ENCODE assay signal across 25 cellular contexts in genomic region chr2:100765481-100765880, GRCh38. TPM values are rescaled to one million over a fixed set of nuclear protein-coding genes. Genes with fewer than 3 reads are reported as not detected.
A peak's percentile ranks its signal among the peaks of the same experiment; 100 is the strongest.
DNase-seq lines count a peak whose midpoint lies in the region; ATAC-seq, FAIRE-seq and TF ChIP-seq lines count a peak whose summit lies in the region.
"Had no signal": no experiment of that assay in that cellular context is flagged by ENCODE, and none has a peak within 500 bp of the region (broad histone marks: within the 10 kb centered on the region; RNA-seq: fewer than 3 reads in every experiment).

No MANE protein-coding gene starts in this region.

- H3K27ac ChIP-seq in left ventricle myocardium inferior (replicated peaks) (no peak overlapping the region), K562 (ENCODE audit: extremely low read depth, low read depth, low read length) (no peak overlapping the region)
- H3K27ac ChIP-seq: BLaER1, SJSA1 had no signal

- H3K4me2 ChIP-seq in K562 (ENCODE audit: insufficient read depth, low read length) = no peak overlapping the region
- H3K4me2 ChIP-seq: BLaER1 had no signal

- no peak overlapping the region for H3K4me3 Mint-ChIP-seq in type B pancreatic cell
- H3K4me3 Mint-ChIP-seq: CD4-positive, CD25-positive, alpha-beta regulatory T cell had no signal

- no peak for DNase-seq in Right ventricle myocardium superior
- no peak for DNase-seq in left ventricle myocardium inferior
- DNase-seq in K562 (ENCODE audit: extremely low read depth in 1 of 4, low spot score in 3 of 4) = no peak
- peak; percentile 93 for DNase-seq in retinal pigment epithelial cell (ENCODE audit: low read depth)
- DNase-seq in T-helper 2 cell = no peak
- DNase-seq in type B pancreatic cell (ENCODE audit: extremely low spot score, unreplicated experiment) = no peak
- DNase-seq in AG20443 (ENCODE audit: low spot score) = no peak
- DNase-seq: 8988T; CD4-positive, CD25-positive, alpha-beta regulatory T cell; Kasumi-1; NCI-H1092 treated with DMSO at 0.1 percent for 48 hours; NCI-H1436; NCI-H187; NCI-H2081 treated with DMSO at 0.1 percent for 48 hours; NCI-H2171; NCI-H226; NCI-H510A; NCI-H69 had no signal

- H3K27me3 Mint-ChIP-seq in type B pancreatic cell = peaks cover 15% of the 10 kb centered on the region

- H3K27me3 ChIP-seq in left ventricle myocardium inferior (ENCODE audit: low read depth) (no peaks in the 10 kb centered on the region), K562 (ENCODE audit: control insufficient read depth in 2 of 2, insufficient read depth in 2 of 2, low read length in 2 of 2) (peaks cover 0 to 6% of the 10 kb centered on the region in 2 experiments; a peak in 1 of 5 replicates)
- H3K27me3 ChIP-seq: BLaER1, SJSA1 had no signal

- H3K4me1 ChIP-seq in left ventricle myocardium inferior (peaks cover 8% of the 10 kb centered on the region), K562 (replicated peaks in 1 of 2; ENCODE audit: control insufficient read depth in 2 of 2, insufficient read depth in 2 of 2, low read length in 2 of 2) (no peaks in the 10 kb centered on the region)
- H3K4me1 ChIP-seq: BLaER1 had no signal

- H3K9me3 Mint-ChIP-seq in type B pancreatic cell = no peaks in the 10 kb centered on the region

- H2AFZ ChIP-seq in K562 (ENCODE audit: low read depth, low read length) = no peak overlapping the region

- no peaks in the 10 kb centered on the region for H3K4me1 Mint-ChIP-seq in type B pancreatic cell (ENCODE audit: unreplicated experiment)

- no peaks in the 10 kb centered on the region for H3K79me2 ChIP-seq in K562 (ENCODE audit: control insufficient read depth, insufficient read depth, low read length)

- H3K4me3 ChIP-seq in left ventricle myocardium inferior = no peak overlapping the region
- no peak overlapping the region for H3K4me3 ChIP-seq in K562
- H3K4me3 ChIP-seq in retinal pigment epithelial cell (ENCODE audit: low read length) = no peak overlapping the region
- H3K4me3 ChIP-seq: BLaER1, SJSA1 had no signal

- no peak for TF ChIP-seq POLR2A in K562 (conservative IDR thresholded peaks at IDR 0.05)

- in situ Hi-C loops in K562 (cut with MboI) = no loop called here

- H3K36me3 Mint-ChIP-seq in type B pancreatic cell = no peaks in the 10 kb centered on the region
- H3K36me3 Mint-ChIP-seq: CD4-positive, CD25-positive, alpha-beta regulatory T cell had no signal

- H3K36me3 ChIP-seq in left ventricle myocardium inferior (no peaks in the 10 kb centered on the region), K562 (ENCODE audit: control insufficient read depth, insufficient read depth, low read length) (no peaks in the 10 kb centered on the region)
- H3K36me3 ChIP-seq: BLaER1, SJSA1 had no signal

- no TSS peak for BruUV-seq in K562 (replicated peaks; lab: Mats Ljungman, UMichigan)

- no peak for TF ChIP-seq RAD21 in K562 (CRISPR knock-in tag; conservative IDR thresholded peaks at IDR 0.05 in 1 of 2, IDR thresholded peaks at IDR 0.05 in 1 of 2)

- POLR2A ChIA-PET in K562 (lab: Yijun Ruan, JAX) = interaction anchor here (1.1 kb wide), 1 partner anchor 21 kb away, joined by 3 read pairs; no protein-coding TSS in a partner anchor

- intact Hi-C loops in Right ventricle myocardium superior (cut with DNase I) (no loop called here), left ventricle myocardium inferior (cut with micrococcal nuclease) (no loop called here), K562 (cut with micrococcal nuclease) (no loop called here)

- no peaks in the 10 kb centered on the region for H4K20me1 ChIP-seq in K562 (replicated peaks; ENCODE audit: control insufficient read depth, insufficient read depth, low read length)
- H4K20me1 ChIP-seq: BLaER1 had no signal

- no peaks in the 10 kb centered on the region for H3K9me1 ChIP-seq in K562 (ENCODE audit: control insufficient read depth, insufficient read depth, low read length)

- ATAC-seq in Right ventricle myocardium superior (ENCODE audit: poor library complexity) (peak; percentile 49), K562 (no peak)
- ATAC-seq: HCT116 had no signal

- CTCF ChIA-PET in K562 (lab: Yijun Ruan, JAX; ENCODE audit: low intra/inter-chr PET ratio) = no interaction called here

- no peak overlapping the region for H3K9ac ChIP-seq in K562 (ENCODE audit: insufficient read depth in 1 of 2, low read depth in 2 of 2, low read length in 2 of 2)
- H3K9ac ChIP-seq: BLaER1 had no signal

- no peak for FAIRE-seq in K562 (lab: Jason Lieb, UNC)
- FAIRE-seq: D721Med, GM19239, RCC 7860 had no signal

- no peak for TF ChIP-seq EP300 in K562 (IDR thresholded peaks at IDR 0.05; ENCODE audit: low read length)

- TF ChIP-seq CTCF in left ventricle myocardium inferior (IDR thresholded peaks at IDR 0.05; ENCODE audit: borderline replicate concordance) = no peak
- TF ChIP-seq CTCF in K562 (IDR thresholded peaks at IDR 0.05 in 2 of 3, conservative IDR thresholded peaks at IDR 0.05 in 1 of 3; ENCODE audit: insufficient read depth in 2 of 3, low read depth in 1 of 3, low read length in 3 of 3) = no peak
- TF ChIP-seq CTCF in retinal pigment epithelial cell (conservative IDR thresholded peaks at IDR 0.05; ENCODE audit: low read depth, low read length) = no peak
- no peak for TF ChIP-seq CTCF in type B pancreatic cell (conservative IDR thresholded peaks at IDR 0.05)

- no peak overlapping the region for H3K27ac Mint-ChIP-seq in type B pancreatic cell
- H3K27ac Mint-ChIP-seq: CD4-positive, CD25-positive, alpha-beta regulatory T cell had no signal

- H3K9me3 ChIP-seq in left ventricle myocardium inferior (replicated peaks) = no peaks in the 10 kb centered on the region
- H3K9me3 ChIP-seq in K562 (replicated peaks; ENCODE audit: control insufficient read depth, insufficient read depth, low read depth, low read length) = no peaks in the 10 kb centered on the region
- H3K9me3 ChIP-seq: BLaER1, SJSA1 had no signal

- WGBS in K562 (ENCODE audit: insufficient coverage, low coverage, missing lambda C conversion rate) = 0% methylated on average over 4 of the region's 4 CpGs

TF ChIP-seq in K562, 482 proteins besides CTCF, POLR2A, EP300 and RAD21:
- TF ChIP-seq PPARD (CRISPR knock-in tag; IDR thresholded peaks at IDR 0.05) (no peak), TFE3 (CRISPR knock-in tag; IDR thresholded peaks at IDR 0.05) (peak; percentile 22)

RNA-seq across cellular contexts. Expression of gene NPAS2, which starts 54.5 kb away (rescaled TPM):
- 38.0 TPM for total RNA-seq in Right ventricle myocardium superior
- 51.0 TPM for total RNA-seq in left ventricle myocardium inferior
- 0.58 TPM in 1 of 2 replicates, not detected in the other for total RNA-seq in K562 (2011; cell fraction: chromatin; rRNA removed; ENCODE audit: low replicate concordance)
- total RNA-seq in K562 (2011; cell fraction: nucleolus; rRNA removed) = not detected in 2 replicates
- total RNA-seq in K562 (2011; cell fraction: nucleoplasm; rRNA removed) = not detected in 2 replicates
- not detected in 2 replicates for total RNA-seq in K562 (2014; rRNA removed)
- not detected in 2 replicates for total RNA-seq in K562 (2014; rRNA removed; fragmentation: Illumina TruSeq; extraction: Trizol)
- not detected in 2 replicates for total RNA-seq in K562 (2015; rRNA removed; fragmentation: Illumina TruSeq; extraction: Trizol)
- total RNA-seq in K562 (2021) = 0.29 TPM in 1 of 2 replicates, not detected in the other
- 0.06 TPM in 1 of 2 replicates, not detected in the other for polyA plus RNA-seq in K562 (2011; rRNA removed)
- 0.04 and 0.15 TPM in 2 replicates for polyA plus RNA-seq in K562 (2011; cell fraction: cytosol; rRNA removed)
- 0.16 TPM in 1 of 2 replicates, not detected in the other for polyA plus RNA-seq in K562 (2011; cell fraction: nucleus; rRNA removed)
- polyA plus RNA-seq in K562 (2012) = 0.08 and 1.1 TPM in 2 replicates
- polyA plus RNA-seq in K562 (2014; fragmentation: Illumina TruSeq; extraction: Trizol) = 0.07 TPM in 1 of 2 replicates, not detected in the other
- under 1 TPM in 1 of 2 experiments, not detected in 1; 0.06 TPM for polyA plus RNA-seq in K562 (2014; fragmentation: Nextera tagmentation; extraction: Ambion mirVana)
- polyA plus RNA-seq in K562 (2014; rRNA removed) = not detected in 2 replicates
- polyA minus RNA-seq in K562 (2011; rRNA and poly(A)+ RNA removed) = not detected in 2 replicates
- not detected in 2 replicates for polyA minus RNA-seq in K562 (2011; cell fraction: cytosol; rRNA and poly(A)+ RNA removed)
- not detected in 2 replicates for polyA minus RNA-seq in K562 (2011; cell fraction: nucleus; rRNA and poly(A)+ RNA removed)
- 10.7 and 25.7 TPM in 2 replicates for total RNA-seq in type B pancreatic cell (ENCODE audit: low replicate concordance)
- total RNA-seq: OCI-LY7 had no signal
